1 cellular context compared by ENCODE assay signal in the genomic region with DNA sequence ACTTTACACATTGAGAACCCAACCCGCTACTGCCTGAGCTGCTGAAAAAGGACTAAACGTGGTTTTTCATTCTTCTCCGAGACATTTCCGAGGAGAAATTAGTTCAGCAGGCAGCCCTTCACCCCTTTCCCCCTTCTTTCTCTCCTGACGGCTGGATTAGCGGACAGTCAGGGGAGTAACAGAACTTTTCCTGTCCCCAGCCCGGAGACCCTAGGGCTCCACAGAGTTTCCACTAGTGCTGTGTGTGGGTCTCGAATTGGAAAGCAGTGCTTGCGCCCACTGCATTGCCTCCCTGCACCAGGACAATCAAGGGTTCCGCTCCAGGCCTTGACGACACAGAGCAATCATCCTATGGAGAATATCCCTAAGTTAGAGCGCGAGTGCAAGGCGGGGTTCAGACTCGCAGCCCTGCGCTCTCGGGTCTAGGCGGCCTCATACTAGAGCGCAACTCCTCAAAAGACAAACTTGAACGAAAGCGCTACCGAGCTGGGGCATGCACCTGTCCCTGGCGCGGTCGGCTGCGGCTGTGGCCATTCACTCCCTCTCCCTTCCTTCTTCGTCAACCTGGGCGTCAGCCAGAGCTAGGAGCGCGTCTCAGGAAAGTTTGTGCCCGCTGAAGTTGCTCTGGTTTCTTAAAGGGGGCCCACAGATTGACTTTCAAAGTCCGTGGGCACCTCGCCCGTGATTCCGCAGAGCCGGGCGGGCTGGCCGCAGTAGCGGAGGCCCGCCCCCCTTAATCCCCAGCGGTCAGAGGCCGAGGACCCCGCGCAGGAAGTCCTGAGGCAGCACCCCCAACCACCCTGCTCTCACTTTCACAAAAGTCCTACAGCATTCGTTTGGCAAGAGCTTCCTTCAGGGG.
TF ChIP-seq lines count a peak whose summit lies in the region.

No MANE protein-coding gene starts in this region.

TF ChIP-seq in GM23338, 12 proteins besides CTCF, POLR2A, EP300 and RAD21 (continued from another document):
- TF ChIP-seq, protein P1, sequence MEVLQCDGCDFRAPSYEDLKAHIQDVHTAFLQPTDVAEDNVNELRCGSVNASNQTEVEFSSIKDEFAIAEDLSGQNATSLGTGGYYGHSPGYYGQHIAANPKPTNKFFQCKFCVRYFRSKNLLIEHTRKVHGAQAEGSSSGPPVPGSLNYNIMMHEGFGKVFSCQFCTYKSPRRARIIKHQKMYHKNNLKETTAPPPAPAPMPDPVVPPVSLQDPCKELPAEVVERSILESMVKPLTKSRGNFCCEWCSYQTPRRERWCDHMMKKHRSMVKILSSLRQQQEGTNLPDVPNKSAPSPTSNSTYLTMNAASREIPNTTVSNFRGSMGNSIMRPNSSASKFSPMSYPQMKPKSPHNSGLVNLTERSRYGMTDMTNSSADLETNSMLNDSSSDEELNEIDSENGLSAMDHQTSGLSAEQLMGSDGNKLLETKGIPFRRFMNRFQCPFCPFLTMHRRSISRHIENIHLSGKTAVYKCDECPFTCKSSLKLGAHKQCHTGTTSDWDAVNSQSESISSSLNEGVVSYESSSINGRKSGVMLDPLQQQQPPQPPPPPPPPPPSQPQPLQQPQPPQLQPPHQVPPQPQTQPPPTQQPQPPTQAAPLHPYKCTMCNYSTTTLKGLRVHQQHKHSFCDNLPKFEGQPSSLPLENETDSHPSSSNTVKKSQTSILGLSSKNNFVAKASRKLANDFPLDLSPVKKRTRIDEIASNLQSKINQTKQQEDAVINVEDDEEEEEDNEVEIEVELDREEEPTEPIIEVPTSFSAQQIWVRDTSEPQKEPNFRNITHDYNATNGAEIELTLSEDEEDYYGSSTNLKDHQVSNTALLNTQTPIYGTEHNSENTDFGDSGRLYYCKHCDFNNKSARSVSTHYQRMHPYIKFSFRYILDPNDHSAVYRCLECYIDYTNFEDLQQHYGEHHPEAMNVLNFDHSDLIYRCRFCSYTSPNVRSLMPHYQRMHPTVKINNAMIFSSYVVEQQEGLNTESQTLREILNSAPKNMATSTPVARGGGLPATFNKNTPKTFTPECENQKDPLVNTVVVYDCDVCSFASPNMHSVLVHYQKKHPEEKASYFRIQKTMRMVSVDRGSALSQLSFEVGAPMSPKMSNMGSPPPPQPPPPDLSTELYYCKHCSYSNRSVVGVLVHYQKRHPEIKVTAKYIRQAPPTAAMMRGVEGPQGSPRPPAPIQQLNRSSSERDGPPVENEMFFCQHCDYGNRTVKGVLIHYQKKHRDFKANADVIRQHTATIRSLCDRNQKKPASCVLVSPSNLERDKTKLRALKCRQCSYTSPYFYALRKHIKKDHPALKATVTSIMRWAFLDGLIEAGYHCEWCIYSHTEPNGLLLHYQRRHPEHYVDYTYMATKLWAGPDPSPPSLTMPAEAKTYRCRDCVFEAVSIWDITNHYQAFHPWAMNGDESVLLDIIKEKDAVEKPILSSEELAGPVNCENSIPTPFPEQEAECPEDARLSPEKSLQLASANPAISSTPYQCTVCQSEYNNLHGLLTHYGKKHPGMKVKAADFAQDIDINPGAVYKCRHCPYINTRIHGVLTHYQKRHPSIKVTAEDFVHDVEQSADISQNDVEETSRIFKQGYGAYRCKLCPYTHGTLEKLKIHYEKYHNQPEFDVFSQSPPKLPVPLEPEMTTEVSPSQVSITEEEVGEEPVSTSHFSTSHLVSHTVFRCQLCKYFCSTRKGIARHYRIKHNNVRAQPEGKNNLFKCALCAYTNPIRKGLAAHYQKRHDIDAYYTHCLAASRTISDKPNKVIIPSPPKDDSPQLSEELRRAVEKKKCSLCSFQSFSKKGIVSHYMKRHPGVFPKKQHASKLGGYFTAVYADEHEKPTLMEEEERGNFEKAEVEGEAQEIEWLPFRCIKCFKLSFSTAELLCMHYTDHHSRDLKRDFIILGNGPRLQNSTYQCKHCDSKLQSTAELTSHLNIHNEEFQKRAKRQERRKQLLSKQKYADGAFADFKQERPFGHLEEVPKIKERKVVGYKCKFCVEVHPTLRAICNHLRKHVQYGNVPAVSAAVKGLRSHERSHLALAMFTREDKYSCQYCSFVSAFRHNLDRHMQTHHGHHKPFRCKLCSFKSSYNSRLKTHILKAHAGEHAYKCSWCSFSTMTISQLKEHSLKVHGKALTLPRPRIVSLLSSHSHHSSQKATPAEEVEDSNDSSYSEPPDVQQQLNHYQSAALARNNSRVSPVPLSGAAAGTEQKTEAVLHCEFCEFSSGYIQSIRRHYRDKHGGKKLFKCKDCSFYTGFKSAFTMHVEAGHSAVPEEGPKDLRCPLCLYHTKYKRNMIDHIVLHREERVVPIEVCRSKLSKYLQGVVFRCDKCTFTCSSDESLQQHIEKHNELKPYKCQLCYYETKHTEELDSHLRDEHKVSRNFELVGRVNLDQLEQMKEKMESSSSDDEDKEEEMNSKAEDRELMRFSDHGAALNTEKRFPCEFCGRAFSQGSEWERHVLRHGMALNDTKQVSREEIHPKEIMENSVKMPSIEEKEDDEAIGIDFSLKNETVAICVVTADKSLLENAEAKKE (CRISPR knock-in tag; IDR thresholded peaks at IDR 0.05), result no peak
